In the genomic region with DNA sequence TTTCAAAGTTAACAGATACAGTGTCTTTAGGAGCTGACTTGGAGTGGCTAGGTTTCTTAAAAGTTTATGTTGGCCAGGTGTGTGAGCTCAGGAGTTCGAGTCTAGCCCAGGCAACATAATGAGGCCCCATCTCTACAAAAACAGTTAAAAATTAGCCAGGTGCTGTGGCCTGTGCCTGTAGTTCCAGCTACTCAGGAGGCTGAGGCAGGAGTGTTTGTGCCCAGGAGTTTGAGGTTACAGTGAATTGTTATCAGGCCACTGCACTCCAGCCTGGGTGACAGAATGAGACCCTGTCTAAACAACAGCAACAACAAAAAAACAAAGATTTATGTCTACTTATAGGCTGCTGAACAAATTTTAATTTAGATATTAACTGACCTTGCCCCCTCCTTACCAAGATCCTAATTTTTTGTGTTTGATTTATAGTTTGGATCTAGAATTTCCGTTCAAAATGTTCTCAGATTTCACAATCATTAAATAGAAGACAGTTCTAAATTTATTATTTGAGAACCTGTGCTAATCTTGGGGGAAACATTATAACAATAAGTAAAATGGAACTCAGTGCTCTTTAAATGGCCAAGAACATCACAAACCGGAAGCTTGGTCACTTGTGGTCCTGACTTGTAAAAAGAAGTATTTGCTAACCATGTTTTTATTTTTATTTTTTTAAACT, we compare ENCODE assay signal across 13 cellular contexts.
"Had no signal": no experiment of that assay in that cellular context is flagged by ENCODE, and none has a peak within 500 bp of the region (broad histone marks: within the 10 kb centered on the region; RNA-seq: fewer than 3 reads in every experiment).

No MANE protein-coding gene starts in this region.

- DNase-seq: activated CD4-positive, alpha-beta T cell treated with anti-CD3 and anti-CD28 coated beads for 36 hours; activated CD8-positive, alpha-beta memory T cell treated with anti-CD3 and anti-CD28 coated beads, Interleukin-2, amount 50 U/mL, for 4 hours; activated CD8-positive, alpha-beta T cell treated with anti-CD3 and anti-CD28 coated beads for 36 hours; activated naive CD8-positive, alpha-beta T cell treated with anti-CD3 and anti-CD28 coated beads, Interleukin-2, amount 10 ng/mL, durations not matched to agents 7 days and 5 days; immature natural killer cell; left cardiac atrium; stimulated activated CD4-positive, alpha-beta T cell treated with anti-CD3 and anti-CD28 coated beads, Interleukin-4, amount 100 ng/mL, for 1 hour; stomach; T-helper 9 cell had no signal

- H3K36me3 Mint-ChIP-seq: immature natural killer cell had no signal

- H3K27ac Mint-ChIP-seq: activated CD4-positive, alpha-beta T cell treated with anti-CD3 and anti-CD28 coated beads for 36 hours; activated CD8-positive, alpha-beta T cell treated with anti-CD3 and anti-CD28 coated beads for 36 hours; activated naive CD8-positive, alpha-beta T cell treated with anti-CD3 and anti-CD28 coated beads, Interleukin-2, amount 10 ng/mL, durations not matched to agents 7 days and 5 days had no signal

- ATAC-seq: activated CD4-positive, alpha-beta T cell treated with anti-CD3 and anti-CD28 coated beads for 36 hours; activated CD8-positive, alpha-beta T cell treated with anti-CD3 and anti-CD28 coated beads for 36 hours; esophagus mucosa; left cardiac atrium had no signal

- H3K27me3 Mint-ChIP-seq: activated CD4-positive, alpha-beta T cell treated with anti-CD3 and anti-CD28 coated beads for 36 hours; activated CD8-positive, alpha-beta T cell treated with anti-CD3 and anti-CD28 coated beads for 36 hours; activated naive CD8-positive, alpha-beta T cell treated with anti-CD3 and anti-CD28 coated beads, Interleukin-2, amount 10 ng/mL, durations not matched to agents 7 days and 5 days had no signal

- FAIRE-seq: bronchial epithelial cell, endometrium had no signal

- H3K4me3 Mint-ChIP-seq: activated CD4-positive, alpha-beta T cell treated with anti-CD3 and anti-CD28 coated beads for 36 hours; activated CD8-positive, alpha-beta T cell treated with anti-CD3 and anti-CD28 coated beads for 36 hours; activated naive CD8-positive, alpha-beta T cell treated with anti-CD3 and anti-CD28 coated beads, Interleukin-2, amount 10 ng/mL, durations not matched to agents 7 days and 5 days; immature natural killer cell; nephron had no signal

- H3K9me3 Mint-ChIP-seq: activated CD8-positive, alpha-beta T cell treated with anti-CD3 and anti-CD28 coated beads for 36 hours; immature natural killer cell; nephron had no signal
